Comparison of ENCODE assay signal across 18 cellular contexts in genomic region chr19:18346091-18346490, GRCh38. TPM values are rescaled to one million over a fixed set of nuclear protein-coding genes. Genes with fewer than 3 reads are reported as not detected.
DNase-seq lines count a peak whose midpoint lies in the region; ATAC-seq and TF ChIP-seq lines count a peak whose summit lies in the region.
"Had no signal": no experiment of that assay in that cellular context is flagged by ENCODE, and none has a peak within 500 bp of the region (broad histone marks: within the 10 kb centered on the region; RNA-seq: fewer than 3 reads in every experiment).

No MANE protein-coding gene starts in this region.

- POLR2A ChIA-PET in activated naive CD8-positive, alpha-beta T cell treated with anti-CD3 and anti-CD28 coated beads, Interleukin-2, amount 10 ng/mL, durations not matched to agents 7 days and 5 days (lab: Charles Lee) = interaction anchor here (1.2 kb wide), 1 partner anchor 14 kb away, joined by 3 read pairs; no protein-coding TSS in a partner anchor

- H3K4me3 Mint-ChIP-seq in activated naive CD8-positive, alpha-beta T cell treated with anti-CD3 and anti-CD28 coated beads, Interleukin-2, amount 10 ng/mL, durations not matched to agents 7 days and 5 days = no peak overlapping the region
- H3K4me3 Mint-ChIP-seq in activated naive CD8-positive, alpha-beta T cell treated with anti-CD3 and anti-CD28 coated beads for 36 hours = no peak overlapping the region
- H3K4me3 Mint-ChIP-seq in T-helper 17 cell (no peak overlapping the region), type B pancreatic cell (peak overlapping the region; percentile 34)
- H3K4me3 Mint-ChIP-seq: activated naive CD4-positive, alpha-beta T cell treated with anti-CD3 and anti-CD28 coated beads for 36 hours had no signal

- no peak for DNase-seq in activated naive CD8-positive, alpha-beta T cell treated with anti-CD3 and anti-CD28 coated beads, Interleukin-2, amount 10 ng/mL, durations not matched to agents 7 days and 5 days
- no peak for DNase-seq in activated naive CD8-positive, alpha-beta T cell treated with anti-CD3 and anti-CD28 coated beads for 36 hours
- no peak for DNase-seq in T-helper 17 cell
- DNase-seq in iPS-NIHi7 (ENCODE audit: extremely low spot score) = peak; percentile 49
- no peak for DNase-seq in type B pancreatic cell (ENCODE audit: extremely low spot score, unreplicated experiment)
- DNase-seq in SKM-1 treated with dmso at 0.1 percent for 144 hours (lab: John Stamatoyannopoulos, UW; ENCODE audit: unreplicated experiment) = no peak
- no peak for DNase-seq in left cardiac atrium
- DNase-seq: activated CD4-positive, CD25-positive, alpha-beta regulatory T cell treated with anti-CD3 and anti-CD28 coated beads, Interleukin-2, amount 50 U/mL, for 72 hours; activated CD8-positive, alpha-beta memory T cell treated with anti-CD3 and anti-CD28 coated beads, Interleukin-2, amount 50 U/mL, for 48 hours; activated naive CD4-positive, alpha-beta T cell treated with anti-CD3 and anti-CD28 coated beads for 36 hours; Kasumi-1; naive thymus-derived CD4-positive, alpha-beta T cell; NCI-H1694; NCI-H510A treated with DMSO at 0.1 percent for 48 hours; RPMI8226 had no signal

- TF ChIP-seq CTCF in type B pancreatic cell (conservative IDR thresholded peaks at IDR 0.05) = peak; percentile 53

- H3K4me1 Mint-ChIP-seq in activated naive CD8-positive, alpha-beta T cell treated with anti-CD3 and anti-CD28 coated beads, Interleukin-2, amount 10 ng/mL, durations not matched to agents 7 days and 5 days = peaks cover 17% of the 10 kb centered on the region
- H3K4me1 Mint-ChIP-seq in activated naive CD8-positive, alpha-beta T cell treated with anti-CD3 and anti-CD28 coated beads for 36 hours = peaks cover 13% of the 10 kb centered on the region
- H3K4me1 Mint-ChIP-seq in T-helper 17 cell = peaks cover 19% of the 10 kb centered on the region
- H3K4me1 Mint-ChIP-seq in type B pancreatic cell (ENCODE audit: unreplicated experiment) = peaks cover 38% of the 10 kb centered on the region

- H3K9me3 Mint-ChIP-seq in activated naive CD8-positive, alpha-beta T cell treated with anti-CD3 and anti-CD28 coated beads, Interleukin-2, amount 10 ng/mL, durations not matched to agents 7 days and 5 days = no peaks in the 10 kb centered on the region
- no peaks in the 10 kb centered on the region for H3K9me3 Mint-ChIP-seq in activated naive CD8-positive, alpha-beta T cell treated with anti-CD3 and anti-CD28 coated beads for 36 hours
- H3K9me3 Mint-ChIP-seq in type B pancreatic cell = no peaks in the 10 kb centered on the region
- H3K9me3 Mint-ChIP-seq: activated naive CD4-positive, alpha-beta T cell treated with anti-CD3 and anti-CD28 coated beads for 36 hours; naive thymus-derived CD4-positive, alpha-beta T cell had no signal

- H3K9me3 ChIP-seq in T-helper 17 cell (ENCODE audit: control insufficient read depth, low read length, poor library complexity, severe bottlenecking) = no peaks in the 10 kb centered on the region
- H3K9me3 ChIP-seq: breast epithelium had no signal

- H3K36me3 Mint-ChIP-seq in activated naive CD8-positive, alpha-beta T cell treated with anti-CD3 and anti-CD28 coated beads, Interleukin-2, amount 10 ng/mL, durations not matched to agents 7 days and 5 days = peaks cover 19% of the 10 kb centered on the region
- H3K36me3 Mint-ChIP-seq in activated naive CD8-positive, alpha-beta T cell treated with anti-CD3 and anti-CD28 coated beads for 36 hours = peaks cover 26% of the 10 kb centered on the region
- peaks cover 10% of the 10 kb centered on the region for H3K36me3 Mint-ChIP-seq in T-helper 17 cell (ENCODE audit: low read depth)
- H3K36me3 Mint-ChIP-seq in type B pancreatic cell = peaks cover 5% of the 10 kb centered on the region

- no peaks in the 10 kb centered on the region for H3K27me3 Mint-ChIP-seq in activated naive CD8-positive, alpha-beta T cell treated with anti-CD3 and anti-CD28 coated beads, Interleukin-2, amount 10 ng/mL, durations not matched to agents 7 days and 5 days
- no peaks in the 10 kb centered on the region for H3K27me3 Mint-ChIP-seq in activated naive CD8-positive, alpha-beta T cell treated with anti-CD3 and anti-CD28 coated beads for 36 hours
- no peaks in the 10 kb centered on the region for H3K27me3 Mint-ChIP-seq in T-helper 17 cell
- H3K27me3 Mint-ChIP-seq in type B pancreatic cell = no peaks in the 10 kb centered on the region
- H3K27me3 Mint-ChIP-seq: naive thymus-derived CD4-positive, alpha-beta T cell had no signal

- peak overlapping the region; percentile 43 for H3K27ac Mint-ChIP-seq in activated naive CD8-positive, alpha-beta T cell treated with anti-CD3 and anti-CD28 coated beads, Interleukin-2, amount 10 ng/mL, durations not matched to agents 7 days and 5 days
- H3K27ac Mint-ChIP-seq in activated naive CD8-positive, alpha-beta T cell treated with anti-CD3 and anti-CD28 coated beads for 36 hours = no peak overlapping the region
- H3K27ac Mint-ChIP-seq in T-helper 17 cell (peak overlapping the region; percentile 37), type B pancreatic cell (peak overlapping the region; percentile 61)
- H3K27ac Mint-ChIP-seq: activated naive CD4-positive, alpha-beta T cell treated with anti-CD3 and anti-CD28 coated beads for 36 hours had no signal

- intact Hi-C loops in left cardiac atrium (cut with DNase I) = no loop called here

- ATAC-seq in activated naive CD8-positive, alpha-beta T cell treated with anti-CD3 and anti-CD28 coated beads, Interleukin-2, amount 10 ng/mL, durations not matched to agents 7 days and 5 days (ENCODE audit: low read depth) = no peak
- ATAC-seq in T-helper 17 cell (no peak), left cardiac atrium (no peak), GM18868 (IDR thresholded peaks at IDR 0.05; ENCODE audit: unreplicated experiment) (no peak)
- ATAC-seq: naive thymus-derived CD4-positive, alpha-beta T cell had no signal

RNA-seq across cellular contexts. Expression of gene PGPEP1, which starts 5.7 kb away (rescaled TPM):
- 10 to 100 TPM; 41.3 to 45.7 TPM for total RNA-seq in activated naive CD8-positive, alpha-beta T cell treated with anti-CD3 and anti-CD28 coated beads, Interleukin-2, amount 10 ng/mL, durations not matched to agents 7 days and 5 days
- total RNA-seq in activated naive CD8-positive, alpha-beta T cell treated with anti-CD3 and anti-CD28 coated beads for 36 hours = 10 to 100 TPM; 15.7 to 17.8 TPM
- total RNA-seq in T-helper 17 cell (10 to 100 TPM; 22.0 to 28.3 TPM), type B pancreatic cell (ENCODE audit: low replicate concordance) (28.8 and 46.7 TPM in 2 replicates), left cardiac atrium (10 to 100 TPM; 27.5 to 34.7 TPM)

RNA-seq across cellular contexts. Expression of gene LSM4, which starts 23.2 kb away (rescaled TPM):
- 100 to 1,000 TPM; 151 to 157 TPM for total RNA-seq in activated naive CD8-positive, alpha-beta T cell treated with anti-CD3 and anti-CD28 coated beads, Interleukin-2, amount 10 ng/mL, durations not matched to agents 7 days and 5 days
- 100 to 1,000 TPM; 419 to 435 TPM for total RNA-seq in activated naive CD8-positive, alpha-beta T cell treated with anti-CD3 and anti-CD28 coated beads for 36 hours
- total RNA-seq in T-helper 17 cell = 10 to 100 TPM; 43.3 to 46.6 TPM
- 196 and 223 TPM in 2 replicates for total RNA-seq in type B pancreatic cell (ENCODE audit: low replicate concordance)
- 10 to 100 TPM; 68.9 to 79.0 TPM for total RNA-seq in left cardiac atrium

RNA-seq across cellular contexts. Expression of gene GDF15, which starts 39.9 kb away (rescaled TPM):
- under 1 TPM; 0.34 to 0.75 TPM for total RNA-seq in activated naive CD8-positive, alpha-beta T cell treated with anti-CD3 and anti-CD28 coated beads, Interleukin-2, amount 10 ng/mL, durations not matched to agents 7 days and 5 days
- total RNA-seq in activated naive CD8-positive, alpha-beta T cell treated with anti-CD3 and anti-CD28 coated beads for 36 hours = not detected
- under 1 TPM; 0.29 to 0.85 TPM for total RNA-seq in T-helper 17 cell
- total RNA-seq in type B pancreatic cell (ENCODE audit: low replicate concordance) = 102 and 106 TPM in 2 replicates
- 1 to 10 TPM in 1 of 2 donors, under 1 TPM in 1; 0.50 to 1.5 TPM for total RNA-seq in left cardiac atrium

RNA-seq across cellular contexts. Expression of gene LRRC25, which starts 51.3 kb away (rescaled TPM):
- total RNA-seq in activated naive CD8-positive, alpha-beta T cell treated with anti-CD3 and anti-CD28 coated beads, Interleukin-2, amount 10 ng/mL, durations not matched to agents 7 days and 5 days = 1 to 10 TPM; 1.2 to 1.6 TPM
- total RNA-seq in activated naive CD8-positive, alpha-beta T cell treated with anti-CD3 and anti-CD28 coated beads for 36 hours = not detected
- total RNA-seq in T-helper 17 cell (1 to 10 TPM in 1 of 2 donors, under 1 TPM in 1; 0.63 to 3.2 TPM), type B pancreatic cell (ENCODE audit: low replicate concordance) (0.19 TPM in 1 of 2 replicates, not detected in the other), left cardiac atrium (1 to 10 TPM; 4.9 to 8.7 TPM)
- total RNA-seq: activated naive CD4-positive, alpha-beta T cell treated with anti-CD3 and anti-CD28 coated beads for 36 hours; T-helper 1 cell treated with Interleukin-12 subunit alpha and Interleukin-12 subunit beta and Interleukin-4 antibody, amounts not matched to agents 30 ng/mL and 1 ng/mL, for 36 hours had no signal

Comparison
In these comparisons a context has a peak if more than half of its experiments do, and no peak if none do; other contexts are left out.
1. RNA of gene GDF15, which starts 39.9 kb away (total RNA-seq): 102 to 106 TPM in type B pancreatic cell; 0.50 to 1.5 TPM in left cardiac atrium, 0.29 to 0.85 TPM in T-helper 17 cell, 0.34 to 0.75 TPM in activated naive CD8-positive, alpha-beta T cell treated with anti-CD3 and anti-CD28 coated beads, Interleukin-2, amount 10 ng/mL, durations not matched to agents 7 days and 5 days and not detected in activated naive CD8-positive, alpha-beta T cell treated with anti-CD3 and anti-CD28 coated beads for 36 hours; every median in the first group is over 10 times any median in the second.